In the genomic region with DNA sequence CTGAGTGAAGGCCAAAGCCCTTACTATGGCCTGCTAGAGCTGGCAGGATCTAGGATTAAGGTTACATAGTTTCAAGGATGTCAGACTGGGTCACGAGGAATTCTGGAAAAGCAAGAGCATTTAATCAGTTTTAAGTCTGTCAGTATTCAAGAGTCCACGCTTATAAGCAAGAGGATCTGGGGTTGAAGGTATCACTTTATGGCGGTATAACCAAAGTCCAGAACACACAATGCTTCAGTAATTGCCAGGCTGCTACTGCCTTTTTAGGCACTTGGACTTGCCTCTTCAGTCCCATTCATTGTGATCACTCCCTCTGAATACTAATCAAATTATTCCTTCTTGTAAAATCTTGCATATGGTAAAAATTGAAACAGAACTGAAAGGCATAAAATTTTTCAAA, we compare ENCODE assay signal across 24 cellular contexts.
"Had no signal": no experiment of that assay in that cellular context is flagged by ENCODE, and none has a peak within 500 bp of the region (broad histone marks: within the 10 kb centered on the region; RNA-seq: fewer than 3 reads in every experiment).

No MANE protein-coding gene starts in this region.

- DNase-seq: activated CD4-positive, alpha-beta T cell treated with anti-CD3 and anti-CD28 coated beads, Interleukin-2, amount 10 ng/mL, durations not matched to agents 24 days and 14 days; activated CD4-positive, alpha-beta T cell treated with anti-CD3 and anti-CD28 coated beads, Interleukin-2, amount 50 U/mL, for 4 hours; activated CD8-positive, alpha-beta T cell treated with anti-CD3 and anti-CD28 coated beads for 36 hours; activated effector memory CD4-positive, alpha-beta T cell treated with Interleukin-2 at 50 U/mL for 16 hours; activated naive CD4-positive, alpha-beta T cell treated with anti-CD3 and anti-CD28 coated beads, Interleukin-2, amount 10 ng/mL, durations not matched to agents 7 days and 5 days; activated naive CD8-positive, alpha-beta T cell treated with anti-CD3 and anti-CD28 coated beads, Interleukin-2, amount 50 U/mL, for 24 hours; activated T-cell treated with anti-CD3 and anti-CD28 coated beads, Interleukin-2, amount 50 U/mL, for 1 hour; amniotic stem cell; body of pancreas; Karpas-422; KBM-7; NCI-H1105; NCI-H1417 treated with DMSO at 0.1 percent for 48 hours; NCI-H1930; NCI-H2081 treated with DMSO at 0.1 percent for 48 hours; NCI-H226; NCI-H446 treated with DMSO at 0.1 percent for 48 hours; NCI-H524; SW 1271; T-helper 1 cell; T-helper 2 cell; T-helper 9 cell had no signal

- H3K4me3 ChIP-seq: body of pancreas, breast epithelium had no signal

- H3K9me3 ChIP-seq: body of pancreas, breast epithelium had no signal

- ATAC-seq: activated CD8-positive, alpha-beta T cell treated with anti-CD3 and anti-CD28 coated beads for 36 hours; activated naive CD8-positive, alpha-beta T cell treated with anti-CD3 and anti-CD28 coated beads, Interleukin-2, amount 50 U/mL, for 24 hours; body of pancreas; Panc1 had no signal

- H3K4me1 ChIP-seq: body of pancreas, breast epithelium had no signal

- H3K27me3 ChIP-seq: body of pancreas, breast epithelium had no signal

- H3K27ac ChIP-seq: body of pancreas, breast epithelium had no signal

- H3K36me3 ChIP-seq: breast epithelium had no signal
